ENCODE assay signal across 30 cellular contexts in genomic region chr6:93069856-93070255, GRCh38.
"Had no signal": no experiment of that assay in that cellular context is flagged by ENCODE, and none has a peak within 500 bp of the region (broad histone marks: within the 10 kb centered on the region; RNA-seq: fewer than 3 reads in every experiment).

No MANE protein-coding gene starts in this region.

- H2AFZ ChIP-seq: hepatocyte had no signal

- ATAC-seq: heart right ventricle; left colon; left lung; lower lobe of right lung; naive thymus-derived CD8-positive, alpha-beta T cell; psoas muscle; right lobe of liver; stimulated activated naive B cell treated with anti-CD40 and anti-IgM and Interleukin-4, amounts not matched to agents 10 μg/mL and 1 μg/mL and 100 μg/mL, for 72 hours; stimulated activated naive CD8-positive, alpha-beta T cell treated with anti-CD3 and anti-CD28 coated beads, Interleukin-15, Interleukin-2, amounts not matched to agents 100 U/mL and 50 U/mL, for 24 hours had no signal

- DNase-seq: heart right ventricle; kidney glomerular epithelial cell; left colon; left lung; lower lobe of right lung; mammary epithelial cell; mesenchymal stem cell; naive thymus-derived CD8-positive, alpha-beta T cell; occipital lobe; ovary; posterior cingulate gyrus; psoas muscle; right lobe of liver; stimulated activated CD4-positive, alpha-beta T cell treated with anti-CD3 and anti-CD28 coated beads, Interleukin-1b, Interleukin-23, amount 100 ng/mL, for 48 hours; stimulated activated CD4-positive, alpha-beta T cell treated with anti-CD3 and anti-CD28 coated beads, Interleukin-2, amount 100 ng/mL, for 48 hours; stimulated activated CD4-positive, alpha-beta T cell treated with anti-CD3 and anti-CD28 coated beads, Interleukin-4, amount 100 ng/mL, for 4 hours; stimulated activated CD8-positive, alpha-beta memory T cell treated with anti-CD3 and anti-CD28 coated beads, Interleukin-4, amount 100 ng/mL, for 48 hours; stimulated activated naive B cell treated with anti-CD40 and anti-IgM and Interleukin-4, amounts not matched to agents 10 μg/mL and 1 μg/mL and 100 μg/mL, for 72 hours; stimulated activated naive CD8-positive, alpha-beta T cell treated with anti-CD3 and anti-CD28 coated beads, Interleukin-15, Interleukin-2, amounts not matched to agents 100 U/mL and 50 U/mL, for 24 hours; stomach; testis; thyroid gland; transverse colon; upper lobe of left lung had no signal

- H3K4me1 Mint-ChIP-seq: naive thymus-derived CD8-positive, alpha-beta T cell; nephron; stimulated activated naive B cell treated with anti-CD40 and anti-IgM and Interleukin-4, amounts not matched to agents 10 μg/mL and 1 μg/mL and 100 μg/mL, for 72 hours had no signal

- H3K4me3 ChIP-seq: heart right ventricle, hepatocyte, left lung, lower lobe of right lung, ovary, psoas muscle, right atrium auricular region, right lobe of liver, smooth muscle cell, stomach, testis, thyroid gland, transverse colon, upper lobe of left lung, vagina had no signal

- H3K36me3 Mint-ChIP-seq: naive thymus-derived CD8-positive, alpha-beta T cell; stimulated activated naive B cell treated with anti-CD40 and anti-IgM and Interleukin-4, amounts not matched to agents 10 μg/mL and 1 μg/mL and 100 μg/mL, for 72 hours had no signal

- H3K4me1 ChIP-seq: heart right ventricle, left lung, lower lobe of right lung, psoas muscle, right atrium auricular region, right lobe of liver, stomach, thyroid gland, transverse colon, upper lobe of left lung, vagina had no signal

- H3K4me2 ChIP-seq: hepatocyte, smooth muscle cell had no signal

- H3K9me3 ChIP-seq: lower lobe of right lung, neutrophil, ovary, psoas muscle, right atrium auricular region, right lobe of liver, testis, thyroid gland, transverse colon, upper lobe of left lung, vagina had no signal

- H3K4me3 Mint-ChIP-seq: naive thymus-derived CD8-positive, alpha-beta T cell; nephron; stimulated activated naive B cell treated with anti-CD40 and anti-IgM and Interleukin-4, amounts not matched to agents 10 μg/mL and 1 μg/mL and 100 μg/mL, for 72 hours had no signal

- H3K27me3 Mint-ChIP-seq: naive thymus-derived CD8-positive, alpha-beta T cell; stimulated activated naive B cell treated with anti-CD40 and anti-IgM and Interleukin-4, amounts not matched to agents 10 μg/mL and 1 μg/mL and 100 μg/mL, for 72 hours had no signal

- H3K79me2 ChIP-seq: hepatocyte had no signal

- H3K36me3 ChIP-seq: heart right ventricle, left lung, lower lobe of right lung, neutrophil, ovary, right atrium auricular region, right lobe of liver, stomach, thyroid gland, transverse colon, upper lobe of left lung, vagina had no signal

- H3K27ac ChIP-seq: heart right ventricle, hepatocyte, left lung, lower lobe of right lung, neutrophil, ovary, psoas muscle, right atrium auricular region, right lobe of liver, stomach, thyroid gland, transverse colon, upper lobe of left lung, vagina had no signal

- H3K27ac Mint-ChIP-seq: naive thymus-derived CD8-positive, alpha-beta T cell; stimulated activated naive B cell treated with anti-CD40 and anti-IgM and Interleukin-4, amounts not matched to agents 10 μg/mL and 1 μg/mL and 100 μg/mL, for 72 hours had no signal

- H3K27me3 ChIP-seq: heart right ventricle, hepatocyte, left lung, neutrophil, ovary, right atrium auricular region, right lobe of liver, stomach, testis, thyroid gland, transverse colon, upper lobe of left lung, vagina had no signal
